ENCODE assay signal across 9 cellular contexts in the genomic region with DNA sequence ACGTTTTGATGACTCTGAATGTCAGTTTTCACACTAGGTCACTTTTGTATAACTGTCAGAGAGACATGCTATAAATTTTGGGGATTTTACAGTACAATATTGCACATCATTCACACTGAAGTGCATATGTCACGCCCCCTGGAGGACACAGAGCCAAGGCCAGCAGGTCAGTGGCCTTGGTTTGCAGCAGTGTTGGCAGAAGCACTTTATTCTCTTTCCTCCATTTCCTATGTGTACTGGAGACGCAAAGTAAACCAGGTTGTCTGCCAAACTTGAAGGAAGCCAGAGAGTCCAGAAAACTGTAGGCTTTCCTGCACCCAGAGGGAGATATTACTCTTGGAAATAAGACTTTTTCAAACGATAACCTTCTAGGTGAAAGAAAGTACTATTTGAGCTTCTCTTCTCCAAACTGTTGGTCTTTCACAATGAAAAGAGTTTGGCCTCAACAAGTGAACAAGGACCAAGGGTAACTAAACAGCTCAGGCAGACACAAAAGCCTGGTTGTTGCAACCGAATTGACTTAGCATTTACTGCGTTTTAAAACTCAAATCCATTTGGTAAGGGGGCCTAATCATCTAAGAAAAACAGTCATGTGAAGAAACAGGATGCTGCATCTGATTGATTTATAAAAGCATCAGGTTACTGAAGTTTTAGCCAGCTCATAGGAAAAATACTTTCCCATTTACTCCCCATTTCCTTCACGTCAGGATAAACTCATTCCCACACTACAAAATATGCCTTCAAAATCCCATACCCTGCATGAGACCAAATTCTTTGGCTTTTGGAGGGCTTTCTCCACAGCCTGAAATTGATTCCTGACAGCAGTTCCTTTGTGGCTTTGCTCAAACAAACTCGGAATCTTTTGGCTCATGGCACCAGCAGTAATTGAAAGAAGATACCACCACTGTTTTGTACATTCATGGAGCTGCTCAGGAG.
DNase-seq lines count a peak whose midpoint lies in the region; ATAC-seq and TF ChIP-seq lines count a peak whose summit lies in the region.
"Had no signal": no experiment of that assay in that cellular context is flagged by ENCODE, and none has a peak within 500 bp of the region (broad histone marks: within the 10 kb centered on the region; RNA-seq: fewer than 3 reads in every experiment).

No MANE protein-coding gene starts in this region.

- no peak overlapping the region for H3K4me3 Mint-ChIP-seq in T-helper 17 cell
- H3K4me3 Mint-ChIP-seq in stimulated activated naive B cell treated with anti-CD40 and anti-IgM and Interleukin-4, amounts not matched to agents 10 μg/mL and 1 μg/mL and 100 μg/mL, for 72 hours, result no peak overlapping the region
- H3K4me3 Mint-ChIP-seq: natural killer cell had no signal

- no peak overlapping the region for H3K4me3 ChIP-seq in BE2C (ENCODE audit: low read depth, low read length)
- no peak overlapping the region for H3K4me3 ChIP-seq in HL-60 (replicated peaks; ENCODE audit: insufficient read depth, low read length)
- peak overlapping the region; percentile 45 for H3K4me3 ChIP-seq in WI38 (ENCODE audit: low read depth, low read length)
- no peak overlapping the region for H3K4me3 ChIP-seq in esophagus muscularis mucosa

- H3K4me1 Mint-ChIP-seq in T-helper 17 cell, result no peaks in the 10 kb centered on the region
- no peaks in the 10 kb centered on the region for H3K4me1 Mint-ChIP-seq in stimulated activated naive B cell treated with anti-CD40 and anti-IgM and Interleukin-4, amounts not matched to agents 10 μg/mL and 1 μg/mL and 100 μg/mL, for 72 hours
- H3K4me1 Mint-ChIP-seq: natural killer cell had no signal

- no peak for TF ChIP-seq POLR2A in esophagus muscularis mucosa (IDR thresholded peaks at IDR 0.05; ENCODE audit: low read depth)

- H3K27me3 Mint-ChIP-seq in T-helper 17 cell, result peaks cover 18% of the 10 kb centered on the region
- peaks cover 0 to 2% of the 10 kb centered on the region in 2 donors for H3K27me3 Mint-ChIP-seq in stimulated activated naive B cell treated with anti-CD40 and anti-IgM and Interleukin-4, amounts not matched to agents 10 μg/mL and 1 μg/mL and 100 μg/mL, for 72 hours

- H3K36me3 ChIP-seq in BE2C (no peaks in the 10 kb centered on the region), esophagus muscularis mucosa (no peaks in the 10 kb centered on the region)

- TF ChIP-seq CTCF in BE2C (IDR thresholded peaks at IDR 0.05; ENCODE audit: low read depth, low read length) (peak; percentile 77), HL-60 (IDR thresholded peaks at IDR 0.05; ENCODE audit: insufficient read depth, low read length) (peak; percentile 47), WI38 (IDR thresholded peaks at IDR 0.05; ENCODE audit: low read depth, low read length) (peak; percentile 49), esophagus muscularis mucosa (IDR thresholded peaks at IDR 0.05) (peak in 1 of 3 experiments; percentile 40)

- ATAC-seq in left lobe of liver (peak; percentile 90), T-helper 17 cell (no peak)
- ATAC-seq in stimulated activated naive B cell treated with anti-CD40 and anti-IgM and Interleukin-4, amounts not matched to agents 10 μg/mL and 1 μg/mL and 100 μg/mL, for 72 hours (replicated peaks), result no peak
- ATAC-seq: natural killer cell had no signal

- H3K9me3 ChIP-seq in BE2C (no peaks in the 10 kb centered on the region), T-helper 17 cell (ENCODE audit: control insufficient read depth, low read length, poor library complexity, severe bottlenecking) (no peaks in the 10 kb centered on the region), esophagus muscularis mucosa (no peaks in the 10 kb centered on the region)

- TF ChIP-seq EP300 in esophagus muscularis mucosa (IDR thresholded peaks at IDR 0.05), result no peak

- H3K9me3 Mint-ChIP-seq in stimulated activated naive B cell treated with anti-CD40 and anti-IgM and Interleukin-4, amounts not matched to agents 10 μg/mL and 1 μg/mL and 100 μg/mL, for 72 hours, result no peaks in the 10 kb centered on the region
- H3K9me3 Mint-ChIP-seq: natural killer cell had no signal

- no peak overlapping the region for H3K27ac Mint-ChIP-seq in T-helper 17 cell
- no peak overlapping the region for H3K27ac Mint-ChIP-seq in stimulated activated naive B cell treated with anti-CD40 and anti-IgM and Interleukin-4, amounts not matched to agents 10 μg/mL and 1 μg/mL and 100 μg/mL, for 72 hours
- H3K27ac Mint-ChIP-seq: natural killer cell had no signal

- H3K36me3 Mint-ChIP-seq in T-helper 17 cell (ENCODE audit: low read depth), result no peaks in the 10 kb centered on the region
- H3K36me3 Mint-ChIP-seq in stimulated activated naive B cell treated with anti-CD40 and anti-IgM and Interleukin-4, amounts not matched to agents 10 μg/mL and 1 μg/mL and 100 μg/mL, for 72 hours, result no peaks in the 10 kb centered on the region
- H3K36me3 Mint-ChIP-seq: natural killer cell had no signal

- WGBS in esophagus muscularis mucosa, result 52% methylated on average over 8 of the region's 8 CpGs

- H3K27me3 ChIP-seq in BE2C, result no peaks in the 10 kb centered on the region
- H3K27me3 ChIP-seq in HL-60 (ENCODE audit: insufficient read depth, poor library complexity, severe bottlenecking), result no peaks in the 10 kb centered on the region
- H3K27me3 ChIP-seq in esophagus muscularis mucosa, result no peaks in the 10 kb centered on the region

- intact Hi-C loops in esophagus muscularis mucosa (cut with DNase I), result no loop called here

- H3K27ac ChIP-seq in HL-60 (replicated peaks) (no peak overlapping the region), esophagus muscularis mucosa (replicated peaks in 1 of 4) (no peak overlapping the region)

- DNase-seq in BE2C, result peak; percentile 33
- peak in 1 of 2 experiments; percentile 25 for DNase-seq in HL-60 (ENCODE audit: low read depth in 1 of 2, low spot score in 1 of 2)
- peak; percentile 77 for DNase-seq in left lobe of liver (ENCODE audit: low spot score)
- DNase-seq in DMS79 treated with DMSO at 0.1 percent for 48 hours (lab: John Stamatoyannopoulos, UW), result no peak
- DNase-seq in T-helper 17 cell, result no peak
- DNase-seq in esophagus muscularis mucosa (ENCODE audit: extremely low spot score), result no peak
- DNase-seq in stimulated activated naive B cell treated with anti-CD40 and anti-IgM and Interleukin-4, amounts not matched to agents 10 μg/mL and 1 μg/mL and 100 μg/mL, for 72 hours, result no peak
- DNase-seq: natural killer cell had no signal

- peaks cover 7% of the 10 kb centered on the region for H3K4me1 ChIP-seq in BE2C
- H3K4me1 ChIP-seq in esophagus muscularis mucosa, result peaks cover 10 to 31% (median 18%) of the 10 kb centered on the region in 4 donors

Comparison
In these comparisons a context has a peak if more than half of its experiments do, and no peak if none do; other contexts are left out.
1. DNase-seq: peak in BE2C (single experiment) and left lobe of liver (single experiment); none in DMS79 treated with DMSO at 0.1 percent for 48 hours (single experiment), T-helper 17 cell (0 of 3), esophagus muscularis mucosa (single experiment) and stimulated activated naive B cell treated with anti-CD40 and anti-IgM and Interleukin-4, amounts not matched to agents 10 μg/mL and 1 μg/mL and 100 μg/mL, for 72 hours (single experiment).